ENCODE assay signal across 8 cellular contexts in the genomic region with DNA sequence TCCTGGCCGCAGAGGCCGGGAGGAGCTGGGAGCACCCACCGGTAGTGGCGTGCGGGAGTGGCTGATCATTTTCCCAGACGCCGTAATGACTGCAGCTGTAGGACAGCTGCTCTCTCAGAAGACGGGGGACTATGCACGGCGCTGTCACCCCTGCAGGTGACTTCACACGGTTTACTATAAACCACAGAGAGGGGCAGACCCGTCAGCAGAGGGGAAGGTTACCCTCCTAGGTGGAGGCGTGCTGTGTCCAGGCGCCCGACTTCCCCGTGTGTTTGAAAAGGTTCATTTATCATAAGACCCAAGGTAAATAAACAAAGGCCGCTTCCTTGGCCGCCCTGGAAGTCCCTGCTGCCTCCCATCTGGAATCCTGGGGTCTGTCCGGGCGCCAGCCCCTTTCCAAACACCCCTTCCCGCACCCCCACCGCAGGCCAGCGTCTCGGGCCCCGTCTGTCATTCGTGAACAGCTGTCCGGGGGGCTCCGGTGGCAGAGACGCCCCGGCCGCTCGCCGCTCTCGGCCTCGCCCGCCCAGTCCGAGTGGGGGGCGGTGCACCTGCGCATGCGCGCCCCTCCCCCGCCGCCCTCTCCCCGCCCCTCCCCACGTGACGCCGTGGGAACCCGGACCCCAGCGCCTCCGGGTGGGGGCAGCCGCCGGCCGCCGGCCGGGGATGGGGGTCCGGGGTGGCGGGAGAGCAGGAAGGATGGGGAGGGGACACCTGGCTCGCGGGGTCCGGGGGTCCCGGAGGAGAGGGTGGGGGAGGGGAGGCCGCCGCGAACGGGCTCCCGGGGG. TPM values are rescaled to one million over a fixed set of nuclear protein-coding genes. Genes with fewer than 3 reads are reported as not detected.
DNase-seq lines count a peak whose midpoint lies in the region; ATAC-seq and TF ChIP-seq lines count a peak whose summit lies in the region.

No MANE protein-coding gene starts in this region.

- H3K4me1 Mint-ChIP-seq in chondrocyte (ENCODE audit: low read depth), result peaks cover 7% of the 10 kb centered on the region

- H3K9me3 Mint-ChIP-seq in chondrocyte (ENCODE audit: low read depth), result no peaks in the 10 kb centered on the region

- H3K36me3 Mint-ChIP-seq in chondrocyte (ENCODE audit: low read depth), result peaks cover 3% of the 10 kb centered on the region

- peak overlapping the region; percentile 90 for H3K27ac Mint-ChIP-seq in chondrocyte (ENCODE audit: unreplicated experiment)

- peak; percentile 15 for TF ChIP-seq CTCF in chondrocyte (IDR thresholded peaks at IDR 0.05)
- no peak for TF ChIP-seq CTCF in GM10266 (IDR thresholded peaks at IDR 0.05; ENCODE audit: control insufficient read depth, insufficient read depth, low read depth, missing control alignments)

- peak; percentile 10 for DNase-seq in activated naive CD4-positive, alpha-beta T cell treated with Interleukin-2 at 50 U/mL for 16 hours
- DNase-seq in activated naive CD4-positive, alpha-beta T cell (lab: John Stamatoyannopoulos, UW), result no peak
- DNase-seq in SHP77 treated with DMSO at 0.1 percent for 48 hours (lab: John Stamatoyannopoulos, UW) (peak; percentile 52), chondrocyte (ENCODE audit: low spot score) (no peak), left kidney (ENCODE audit: low read depth, low spot score) (peak; percentile 84), GM10266 (ENCODE audit: extremely low spot score) (no peak)
- DNase-seq in stimulated activated CD4-positive, alpha-beta T cell treated with anti-CD3 and anti-CD28 coated beads, Interleukin-1b, Interleukin-23, amount 100 ng/mL, for 4 hours (ENCODE audit: low read depth in 2 of 2), result peak; percentile 19 to 20

- peak overlapping the region; percentile 87 for H3K4me3 Mint-ChIP-seq in chondrocyte (ENCODE audit: unreplicated experiment)

- H3K27me3 Mint-ChIP-seq in chondrocyte (ENCODE audit: low read depth), result no peaks in the 10 kb centered on the region

- no peak for ATAC-seq in GM21576 (IDR thresholded peaks at IDR 0.05; ENCODE audit: unreplicated experiment)

RNA-seq across cellular contexts. Expression of a gene that starts 0.9 kb away (rescaled TPM):
- total RNA-seq in chondrocyte, result 26.9 to 50.9 TPM (median 47.8 TPM) in 3 replicates

RNA-seq across cellular contexts. Expression of a gene that starts 36.4 kb away (rescaled TPM):
- total RNA-seq in chondrocyte, result 0.59 to 0.92 TPM (median 0.62 TPM) in 3 replicates

RNA-seq across cellular contexts. Expression of a gene that starts 47.4 kb away (rescaled TPM):
- total RNA-seq in chondrocyte, result 18.3 to 22.6 TPM (median 21.3 TPM) in 3 replicates

RNA-seq across cellular contexts. Expression of a gene that starts 51.0 kb away (rescaled TPM):
- total RNA-seq in chondrocyte, result 1.1 to 1.4 TPM (median 1.4 TPM) in 3 replicates

Comparison
In these comparisons a context has a peak if more than half of its experiments do, and no peak if none do; other contexts are left out.
1. DNase-seq: peak in activated naive CD4-positive, alpha-beta T cell treated with Interleukin-2 at 50 U/mL for 16 hours (single experiment), SHP77 treated with DMSO at 0.1 percent for 48 hours (single experiment), left kidney (single experiment) and stimulated activated CD4-positive, alpha-beta T cell treated with anti-CD3 and anti-CD28 coated beads, Interleukin-1b, Interleukin-23, amount 100 ng/mL, for 4 hours (2 of 2); none in activated naive CD4-positive, alpha-beta T cell (0 of 4), chondrocyte (single experiment) and GM10266 (single experiment).